Comparison of ENCODE assay signal across 26 cellular contexts in the genomic region with DNA sequence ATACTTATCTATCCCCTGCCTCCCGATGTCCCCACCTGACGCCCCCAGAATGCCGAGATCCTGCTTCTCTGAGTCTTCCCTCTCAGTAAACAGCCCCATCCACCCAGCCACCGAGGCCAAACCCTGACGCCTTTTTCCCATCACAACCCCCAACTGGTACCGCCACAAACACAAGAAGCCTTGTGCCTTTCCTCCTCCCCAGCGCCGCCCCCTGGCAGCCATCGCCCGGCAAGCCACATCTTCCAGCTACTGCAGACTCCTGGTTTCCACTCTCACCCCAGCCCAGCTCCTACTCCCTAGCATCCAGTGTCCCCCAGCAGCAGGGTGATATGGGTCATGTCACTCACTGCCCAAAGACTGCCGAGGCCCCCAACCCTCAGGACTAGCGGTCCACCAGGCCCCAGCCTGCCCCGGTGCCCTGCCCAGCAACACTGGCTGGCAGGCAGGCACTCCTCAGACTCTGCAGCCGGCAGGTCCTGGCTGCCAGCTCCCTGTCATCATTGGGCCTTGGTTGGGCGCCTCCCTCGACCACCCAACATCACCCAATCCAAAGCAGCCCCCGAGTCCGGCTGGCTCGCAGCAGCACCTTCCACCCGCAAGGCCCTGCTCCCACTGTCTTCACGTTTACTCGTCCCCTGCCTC. TPM values are rescaled to one million over a fixed set of nuclear protein-coding genes. Genes with fewer than 3 reads are reported as not detected.
DNase-seq lines count a peak whose midpoint lies in the region; ATAC-seq and TF ChIP-seq lines count a peak whose summit lies in the region.
"Had no signal": no experiment of that assay in that cellular context is flagged by ENCODE, and none has a peak within 500 bp of the region (broad histone marks: within the 10 kb centered on the region; RNA-seq: fewer than 3 reads in every experiment).

No MANE protein-coding gene starts in this region.

- intact Hi-C loops in posterior cingulate gyrus (cut with DNase I): loop anchor here (5.0 kb wide), 1 partner anchor 33 kb away; a partner anchor contains a TSS
- intact Hi-C loops in colonic mucosa (cut with DNase I): no loop called here

- peak; percentile 76 for DNase-seq in H7
- DNase-seq in amygdala (lab: John Stamatoyannopoulos, UW): peak in 53 of 56 donors; percentile 16 to 87 (median 75)
- DNase-seq in hippocampal formation (lab: John Stamatoyannopoulos, UW): peak; percentile 80 to 83
- peak; percentile 69 to 98 (median 85) for DNase-seq in posterior cingulate gyrus
- no peak for DNase-seq in SKM-1 (lab: John Stamatoyannopoulos, UW; ENCODE audit: unreplicated experiment)
- no peak for DNase-seq in stimulated activated CD4-positive, alpha-beta T cell treated with anti-CD3 and anti-CD28 coated beads, Interleukin-1b, Interleukin-23, amount 100 ng/mL, for 48 hours
- DNase-seq in colonic mucosa: no peak
- DNase-seq: activated CD4-positive, alpha-beta T cell treated with anti-CD3 and anti-CD28 coated beads for 36 hours; activated CD8-positive, alpha-beta memory T cell treated with anti-CD3 and anti-CD28 coated beads, Interleukin-2, amount 50 U/mL, for 48 hours; activated effector memory CD4-positive, alpha-beta T cell treated with anti-CD3 and anti-CD28 coated beads, Interleukin-2, amount 50 U/mL, for 16 hours; adrenal gland; CD4-positive, alpha-beta memory T cell; effector memory CD8-positive, alpha-beta T cell; islet precursor cell; KG1; lower lobe of right lung; MV-4-11; NCI-H2029; NCI-H510A; stimulated activated CD4-positive, alpha-beta T cell treated with anti-CD3 and anti-CD28 coated beads, Interleukin-4, amount 100 ng/mL, for 1 hour; SW 1271 had no signal

- H3K27me3 ChIP-seq in H7 (ENCODE audit: control insufficient read depth, insufficient read depth, low read length) (no peaks in the 10 kb centered on the region), colonic mucosa (no peaks in the 10 kb centered on the region)
- H3K27me3 ChIP-seq: adrenal gland had no signal

- TF ChIP-seq CTCF in colonic mucosa (IDR thresholded peaks at IDR 0.05): no peak

- ATAC-seq in HG03442 (IDR thresholded peaks at IDR 0.05; ENCODE audit: unreplicated experiment): no peak
- ATAC-seq: activated CD4-positive, alpha-beta T cell treated with anti-CD3 and anti-CD28 coated beads for 36 hours; effector memory CD8-positive, alpha-beta T cell; GM12878 had no signal

- peaks cover 13% of the 10 kb centered on the region for H3K36me3 ChIP-seq in H7 (replicated peaks; ENCODE audit: control insufficient read depth, insufficient read depth, low read length)
- no peaks in the 10 kb centered on the region for H3K36me3 ChIP-seq in colonic mucosa

- H3K4me1 ChIP-seq in colonic mucosa: no peaks in the 10 kb centered on the region
- H3K4me1 ChIP-seq: adrenal gland, lower lobe of right lung, parathyroid adenoma had no signal

- H3K27ac ChIP-seq in colonic mucosa: no peak overlapping the region
- H3K27ac ChIP-seq: adrenal gland, lower lobe of right lung, parathyroid adenoma, skin epidermis had no signal

- no peak overlapping the region for H3K9ac ChIP-seq in colonic mucosa (ENCODE audit: low read depth in 2 of 2, low read length in 2 of 2)
- H3K9ac ChIP-seq: parathyroid adenoma had no signal

- H3K9me3 ChIP-seq in colonic mucosa: no peaks in the 10 kb centered on the region
- H3K9me3 ChIP-seq: adrenal gland, lower lobe of right lung had no signal

- no peak overlapping the region for H3K4me3 ChIP-seq in H7 (ENCODE audit: insufficient read depth, low read depth, low read length)
- H3K4me3 ChIP-seq in colonic mucosa: no peak overlapping the region
- H3K4me3 ChIP-seq: adrenal gland, GM12878, lower lobe of right lung, skin epidermis had no signal

RNA-seq across cellular contexts. Expression of a gene that starts 11.2 kb away (rescaled TPM):
- 25.7 and 36.8 TPM in 2 replicates for total RNA-seq in H7 (2014; rRNA removed; shearing (Covaris generic))
- 1 to 10 TPM; 6.2 to 7.3 TPM for total RNA-seq in colonic mucosa

RNA-seq across cellular contexts. Expression of a gene that starts 33.6 kb away (rescaled TPM):
- total RNA-seq in H7 (2014; rRNA removed; shearing (Covaris generic)): 131 and 139 TPM in 2 replicates
- total RNA-seq in colonic mucosa: 1 to 10 TPM; 2.7 to 3.6 TPM
- total RNA-seq: activated CD4-positive, alpha-beta T cell treated with anti-CD3 and anti-CD28 coated beads for 36 hours; CD4-positive, alpha-beta memory T cell; myocyte had no signal

RNA-seq across cellular contexts. Expression of a gene that starts 45.8 kb away (rescaled TPM):
- 50.1 and 57.1 TPM in 2 replicates for total RNA-seq in H7 (2014; rRNA removed; shearing (Covaris generic))
- total RNA-seq in colonic mucosa: 10 to 100 TPM; 36.3 to 36.8 TPM

RNA-seq across cellular contexts. Expression of a gene that starts 54.2 kb away (rescaled TPM):
- total RNA-seq in H7 (2014; rRNA removed; shearing (Covaris generic)): 28.3 and 28.5 TPM in 2 replicates
- 10 to 100 TPM; 11.0 to 12.0 TPM for total RNA-seq in colonic mucosa

Comparison
In these comparisons a context has a peak if more than half of its experiments do, and no peak if none do; other contexts are left out.
1. DNase-seq: peak in H7 (single experiment), amygdala (53 of 56), hippocampal formation (2 of 2) and posterior cingulate gyrus (10 of 10); none in SKM-1 (single experiment), stimulated activated CD4-positive, alpha-beta T cell treated with anti-CD3 and anti-CD28 coated beads, Interleukin-1b, Interleukin-23, amount 100 ng/mL, for 48 hours (single experiment) and colonic mucosa (single experiment).
2. RNA of a gene that starts 33.6 kb away (total RNA-seq): 131 to 139 TPM in H7; 2.7 to 3.6 TPM in colonic mucosa; every median in the first group is over 10 times any median in the second.